ENCODE assay signal across 1 cellular context in genomic region chr3:39144095-39144747, GRCh38.
TF ChIP-seq lines count a peak whose summit lies in the region.

No MANE protein-coding gene starts in this region.

TF ChIP-seq in SK-N-SH treated with all-trans-retinoic acid at 6 μM for 48 hours, 23 proteins besides CTCF, POLR2A, EP300 and RAD21 (continued from another document):
- TF ChIP-seq TSHZ2 (CRISPR knock-in tag; IDR thresholded peaks at IDR 0.05), result no peak
- no peak for TF ChIP-seq ZC3H10 (CRISPR knock-in tag; IDR thresholded peaks at IDR 0.05)
- no peak for TF ChIP-seq OSR1 (CRISPR knock-in tag; IDR thresholded peaks at IDR 0.05)
- TF ChIP-seq CSRNP3 (CRISPR knock-in tag; IDR thresholded peaks at IDR 0.05), result no peak
- TF ChIP-seq TCF4 (CRISPR knock-in tag; IDR thresholded peaks at IDR 0.05; ENCODE audit: borderline replicate concordance), result no peak
- TF ChIP-seq GLIS3 (CRISPR knock-in tag; IDR thresholded peaks at IDR 0.05), result no peak
- TF ChIP-seq TOX (CRISPR knock-in tag; IDR thresholded peaks at IDR 0.05; ENCODE audit: borderline replicate concordance), result no peak
- TF ChIP-seq CREB5 (CRISPR knock-in tag; IDR thresholded peaks at IDR 0.05; ENCODE audit: low read depth), result no peak
- no peak for TF ChIP-seq ZFP3 (CRISPR knock-in tag; IDR thresholded peaks at IDR 0.05)
- TF ChIP-seq ISL1 (CRISPR knock-in tag; IDR thresholded peaks at IDR 0.05), result no peak
- no peak for TF ChIP-seq RARB (CRISPR knock-in tag; IDR thresholded peaks at IDR 0.05)
- no peak for TF ChIP-seq ARNTL (CRISPR knock-in tag; IDR thresholded peaks at IDR 0.05; ENCODE audit: borderline replicate concordance, low read depth)
